ENCODE assay signal across 21 cellular contexts in genomic region chr2:70615222-70615621, GRCh38.
DNase-seq lines count a peak whose midpoint lies in the region; ATAC-seq, FAIRE-seq and TF ChIP-seq lines count a peak whose summit lies in the region.
"Had no signal": no experiment of that assay in that cellular context is flagged by ENCODE, and none has a peak within 500 bp of the region (broad histone marks: within the 10 kb centered on the region; RNA-seq: fewer than 3 reads in every experiment).

No MANE protein-coding gene starts in this region.

- no peak for FAIRE-seq in A549 (lab: Jason Lieb, UNC)
- FAIRE-seq: A204.1, H1 had no signal

- CTCF ChIA-PET in A549 (lab: Yijun Ruan, JAX), result interaction anchor here (0.5 to 7.8 kb wide), 10 partner anchors 7 to 313 kb away, joined by 3 to 202 read pairs (median 17); partner anchors contain the start of genes FAM136A and TGFA
- CTCF ChIA-PET in naive thymus-derived CD4-positive, alpha-beta T cell (lab: Charles Lee), result interaction anchor here (0.9 to 6.8 kb wide), 2 partner anchors 274 to 289 kb away, joined by 3 to 91 read pairs; no protein-coding TSS in a partner anchor

- no peaks in the 10 kb centered on the region for H3K9me2 ChIP-seq in Loucy (replicated peaks; ENCODE audit: low read depth, low read length)

- WGBS in A549 (ENCODE audit: missing lambda C conversion rate), result 34% methylated on average over 2 of the region's 2 CpGs
- WGBS in adrenal gland, 4 donors, result 46 to 72% (median 51%) methylated on average over 1 to 2 of the region's 2 CpGs

- no peak overlapping the region for H3K4me2 ChIP-seq in A549
- no peak overlapping the region for H3K4me2 ChIP-seq in Loucy (ENCODE audit: low read depth, low read length, poor library complexity, severe bottlenecking)

- no peaks in the 10 kb centered on the region for H3K36me3 ChIP-seq in Loucy (ENCODE audit: insufficient read depth, low read length)
- no peaks in the 10 kb centered on the region for H3K36me3 ChIP-seq in RWPE2 (ENCODE audit: low read depth)
- H3K36me3 ChIP-seq in naive thymus-derived CD4-positive, alpha-beta T cell (ENCODE audit: control insufficient read depth in 2 of 3, insufficient read depth in 3 of 3, low read length in 3 of 3), result no peaks in the 10 kb centered on the region
- no peaks in the 10 kb centered on the region for H3K36me3 ChIP-seq in adrenal gland (replicated peaks in 1 of 2)
- H3K36me3 ChIP-seq: Peyer's patch, SJSA1 had no signal

- TF ChIP-seq RAD21 in A549 (conservative IDR thresholded peaks at IDR 0.05 in 1 of 2, IDR thresholded peaks at IDR 0.05 in 1 of 2), result peak; percentile 15 to 36; a peak in 3 of 5 replicates

- intact Hi-C loops in naive thymus-derived CD4-positive, alpha-beta T cell (cut with micrococcal nuclease), result no loop called here
- intact Hi-C loops in adrenal gland (cut with DNase I), result loop anchor here (10.0 kb wide), 2 partner anchors 270 to 310 kb away; partner anchors contain the start of gene FAM136A (in 1 of the 2)

- H4K20me1 ChIP-seq in Loucy (ENCODE audit: insufficient read depth, low read length, poor library complexity, severe bottlenecking), result no peaks in the 10 kb centered on the region

- no peak overlapping the region for H3K9ac ChIP-seq in Loucy (ENCODE audit: low read depth, low read length, poor library complexity, severe bottlenecking)

- peak overlapping the region; percentile 37; the same call in 1 of the 2 replicates for H2AFZ ChIP-seq in Loucy (ENCODE audit: low read length)

- POLR2A ChIA-PET in A549 (lab: Yijun Ruan, JAX), result interaction anchor here (0.5 kb wide), 1 partner anchor 353 kb away, joined by 3 read pairs; no protein-coding TSS in a partner anchor
- POLR2A ChIA-PET in naive thymus-derived CD4-positive, alpha-beta T cell (lab: Charles Lee), result no interaction called here

- no peak overlapping the region for H3K4me3 Mint-ChIP-seq in naive thymus-derived CD4-positive, alpha-beta T cell
- H3K4me3 Mint-ChIP-seq: CD14-positive monocyte, HFFc6, T-cell had no signal

- H3K4me3 ChIP-seq in A549 (no peak overlapping the region), Loucy (ENCODE audit: low read length, poor library complexity, severe bottlenecking) (no peak overlapping the region), RWPE2 (ENCODE audit: severe bottlenecking) (no peak overlapping the region), adrenal gland (no peak overlapping the region)
- no peak overlapping the region for H3K4me3 ChIP-seq in naive thymus-derived CD4-positive, alpha-beta T cell (ENCODE audit: low read length)
- H3K4me3 ChIP-seq: Peyer's patch, SJSA1 had no signal

- no peaks in the 10 kb centered on the region for H3K36me3 Mint-ChIP-seq in naive thymus-derived CD4-positive, alpha-beta T cell
- H3K36me3 Mint-ChIP-seq: CD14-positive monocyte, T-cell had no signal

- H3K4me1 Mint-ChIP-seq in naive thymus-derived CD4-positive, alpha-beta T cell, result peaks cover 0 to 2% (median 0%) of the 10 kb centered on the region in 7 donors
- H3K4me1 Mint-ChIP-seq: T-cell had no signal

- H3K9me3 ChIP-seq in A549, result no peaks in the 10 kb centered on the region
- H3K9me3 ChIP-seq in Loucy (ENCODE audit: insufficient read depth, low read depth, low read length), result no peaks in the 10 kb centered on the region
- no peaks in the 10 kb centered on the region for H3K9me3 ChIP-seq in RWPE2 (ENCODE audit: severe bottlenecking)
- no peaks in the 10 kb centered on the region for H3K9me3 ChIP-seq in naive thymus-derived CD4-positive, alpha-beta T cell (ENCODE audit: control insufficient read depth in 2 of 3, low read length in 3 of 3)
- no peaks in the 10 kb centered on the region for H3K9me3 ChIP-seq in adrenal gland (replicated peaks in 1 of 3)
- H3K9me3 ChIP-seq: Peyer's patch, SJSA1 had no signal

- 0 out of 3 replicates have a peak, but pooled peaks have one; percentile 7 for TF ChIP-seq CTCF in A549 (IDR thresholded peaks at IDR 0.05)
- TF ChIP-seq CTCF in Loucy (conservative IDR thresholded peaks at IDR 0.05; ENCODE audit: low read length), result peak; percentile 51
- no peak for TF ChIP-seq CTCF in RWPE2 (IDR thresholded peaks at IDR 0.05; ENCODE audit: poor library complexity, severe bottlenecking)
- no peak for TF ChIP-seq CTCF in adrenal gland (IDR thresholded peaks at IDR 0.05)

- H3K9me3 Mint-ChIP-seq in naive thymus-derived CD4-positive, alpha-beta T cell, result no peaks in the 10 kb centered on the region
- H3K9me3 Mint-ChIP-seq: HFFc6, T-cell had no signal

- ATAC-seq in A549 (no peak), RWPE2 (ENCODE audit: low read depth) (no peak), GM21367 (IDR thresholded peaks at IDR 0.05; ENCODE audit: unreplicated experiment) (no peak)
- no peak for ATAC-seq in naive thymus-derived CD4-positive, alpha-beta T cell
- ATAC-seq: T-cell had no signal

- H3K27ac ChIP-seq in A549, result no peak overlapping the region
- peak overlapping the region; percentile 52 for H3K27ac ChIP-seq in RWPE2 (ENCODE audit: poor library complexity, severe bottlenecking)
- H3K27ac ChIP-seq in naive thymus-derived CD4-positive, alpha-beta T cell (ENCODE audit: low read depth, low read length), result no peak overlapping the region
- no peak overlapping the region for H3K27ac ChIP-seq in adrenal gland
- H3K27ac ChIP-seq: Peyer's patch, SJSA1 had no signal

- H3F3A ChIP-seq in Loucy (ENCODE audit: low read depth), result no peaks in the 10 kb centered on the region

- no peaks in the 10 kb centered on the region for H3K79me2 ChIP-seq in Loucy (ENCODE audit: insufficient read depth, low read length)

- TF ChIP-seq EP300 in A549 (IDR thresholded peaks at IDR 0.05), result no peak

- DNase-seq in A549 (ENCODE audit: low read depth in 1 of 2, low spot score in 1 of 2), result no peak
- DNase-seq in RWPE2 (ENCODE audit: low spot score), result no peak
- DNase-seq in hippocampal formation (lab: John Stamatoyannopoulos, UW), result peak; percentile 25
- DNase-seq in naive thymus-derived CD4-positive, alpha-beta T cell, result no peak
- no peak for DNase-seq in NAMALWA (ENCODE audit: low spot score)
- DNase-seq in adrenal gland, result no peak
- DNase-seq: HFFc6, Kasumi-1, NCI-H1092, NCI-H1694, NCI-H2107, NCI-H345, NCI-H526 treated with DMSO at 0.1 percent for 48 hours, Peyer's patch, T-cell had no signal

- peaks cover 0 to 16% (median 4%) of the 10 kb centered on the region in 5 donors for H3K27me3 Mint-ChIP-seq in naive thymus-derived CD4-positive, alpha-beta T cell

- H3K27me3 ChIP-seq in Loucy (ENCODE audit: insufficient read depth, low read length, poor library complexity, severe bottlenecking), result no peaks in the 10 kb centered on the region
- H3K27me3 ChIP-seq in RWPE2 (ENCODE audit: insufficient read depth, poor library complexity, severe bottlenecking), result no peaks in the 10 kb centered on the region
- no peaks in the 10 kb centered on the region for H3K27me3 ChIP-seq in naive thymus-derived CD4-positive, alpha-beta T cell (ENCODE audit: control insufficient read depth in 2 of 2, insufficient read depth in 2 of 2, low read length in 2 of 2)
- peaks cover 4% of the 10 kb centered on the region for H3K27me3 ChIP-seq in adrenal gland
- H3K27me3 ChIP-seq: Peyer's patch, SJSA1 had no signal

- no peak for TF ChIP-seq POLR2A in A549 (IDR thresholded peaks at IDR 0.05; ENCODE audit: low read length)
- no peak for TF ChIP-seq POLR2A in adrenal gland (IDR thresholded peaks at IDR 0.05)

- H3K4me1 ChIP-seq in A549, result no peaks in the 10 kb centered on the region
- H3K4me1 ChIP-seq in Loucy (ENCODE audit: insufficient read depth, low read length, poor library complexity, severe bottlenecking), result peaks cover 13% of the 10 kb centered on the region
- peaks cover 19% of the 10 kb centered on the region for H3K4me1 ChIP-seq in RWPE2 (ENCODE audit: insufficient read depth, poor library complexity, severe bottlenecking)
- H3K4me1 ChIP-seq in naive thymus-derived CD4-positive, alpha-beta T cell (ENCODE audit: control insufficient read depth in 2 of 2, insufficient read depth in 2 of 2, low read length in 2 of 2), result no peaks in the 10 kb centered on the region
- no peaks in the 10 kb centered on the region for H3K4me1 ChIP-seq in adrenal gland (replicated peaks in 1 of 2)
- H3K4me1 ChIP-seq: SJSA1 had no signal

- H3K27ac Mint-ChIP-seq in naive thymus-derived CD4-positive, alpha-beta T cell, result no peak overlapping the region
- H3K27ac Mint-ChIP-seq: CD14-positive monocyte, HFFc6, T-cell had no signal

TF ChIP-seq in A549, 52 proteins besides CTCF, POLR2A, EP300 and RAD21:
- 0 out of 3 replicates have a peak, but pooled peaks have one; percentile 8 for TF ChIP-seq SMC3 (IDR thresholded peaks at IDR 0.05)
- no peak for TF ChIP-seq JUN (IDR thresholded peaks at IDR 0.05)

Comparison
In these comparisons a context has a peak if more than half of its experiments do, and no peak if none do; other contexts are left out.
1. DNase-seq: peak in hippocampal formation (2 of 2); none in A549 (0 of 2), RWPE2 (single experiment), naive thymus-derived CD4-positive, alpha-beta T cell (0 of 9), NAMALWA (single experiment) and adrenal gland (0 of 7).
2. CTCF ChIP-seq: peak in A549 (single experiment) and Loucy (single experiment); none in RWPE2 (single experiment) and adrenal gland (0 of 6).
3. intact Hi-C loops: an anchor here in adrenal gland (10.0 kb wide); none called in naive thymus-derived CD4-positive, alpha-beta T cell.